Comparison of ENCODE assay signal across 37 cellular contexts in genomic region chr1:84768634-84769033, GRCh38.
"Had no signal": no experiment of that assay in that cellular context is flagged by ENCODE, and none has a peak within 500 bp of the region (broad histone marks: within the 10 kb centered on the region; RNA-seq: fewer than 3 reads in every experiment).

No MANE protein-coding gene starts in this region.

- H3K27ac Mint-ChIP-seq: activated B cell treated with CpG ODN at 0.5 μM for 24 hours; activated CD4-positive, alpha-beta memory T cell treated with anti-CD3 and anti-CD28 coated beads for 36 hours; activated CD4-positive, alpha-beta T cell treated with anti-CD3 and anti-CD28 coated beads, Interleukin-2, amount 10 ng/mL, durations not matched to agents 24 days and 14 days; activated CD8-positive, alpha-beta T cell treated with anti-CD3 and anti-CD28 coated beads for 36 hours; activated naive CD4-positive, alpha-beta T cell treated with anti-CD3 and anti-CD28 coated beads for 36 hours; activated naive CD4-positive, alpha-beta T cell treated with anti-CD3 and anti-CD28 coated beads, Interleukin-2, amount 50 U/mL, for 72 hours; activated naive CD8-positive, alpha-beta T cell treated with anti-CD3 and anti-CD28 coated beads for 36 hours; activated T-cell treated with anti-CD3 and anti-CD28 coated beads, Interleukin-2, amount 50 U/mL, for 72 hours; activated T-helper 1 cell treated with anti-CD3 and anti-CD28 coated beads, Interleukin-12 subunit alpha, Interleukin-12 subunit beta, Interleukin-2, Interleukin-4 antibody, amounts not matched to agents 30 ng/mL and 10 ng/mL and 1 ng/mL, durations not matched to agents 14 hours and 24 hours and 36 hours; activated T-helper 17 cell treated with anti-CD3 and anti-CD28 coated beads, Interleukin-2, amount 50 U/mL, for 72 hours; T-helper 1 cell treated with Interleukin-12 subunit alpha and Interleukin-12 subunit beta and Interleukin-4 antibody, amounts not matched to agents 30 μg/mL and 1 μg/mL, for 36 hours; T-helper 2 cell treated with Interferon-gamma antibody and Interleukin-4, amounts not matched to agents 5 μg/mL and 100 μg/mL, for 36 hours had no signal

- H3K27ac ChIP-seq: adrenal gland, body of pancreas, brain microvascular endothelial cell, breast epithelium, VCaP had no signal

- ATAC-seq: activated CD8-positive, alpha-beta T cell treated with anti-CD3 and anti-CD28 coated beads for 36 hours; activated naive CD4-positive, alpha-beta T cell treated with anti-CD3 and anti-CD28 coated beads, Interleukin-2, amount 50 U/mL, for 72 hours; activated T-cell treated with anti-CD3 and anti-CD28 coated beads, Interleukin-2, amount 50 U/mL, for 4 hours; activated T-cell treated with anti-CD3 and anti-CD28 coated beads, Interleukin-2, amount 50 U/mL, for 72 hours; activated T-helper 17 cell treated with anti-CD3 and anti-CD28 coated beads, Interleukin-2, amount 50 U/mL, for 72 hours; body of pancreas had no signal

- H3K27me3 ChIP-seq: body of pancreas had no signal

- H3K9me3 ChIP-seq: adrenal gland, body of pancreas, breast epithelium had no signal

- H3K4me3 ChIP-seq: adrenal gland, body of pancreas, breast epithelium had no signal

- H3K36me3 Mint-ChIP-seq: activated CD4-positive, alpha-beta memory T cell treated with anti-CD3 and anti-CD28 coated beads for 36 hours; activated naive CD4-positive, alpha-beta T cell treated with anti-CD3 and anti-CD28 coated beads, Interleukin-2, amount 50 U/mL, for 72 hours; activated naive CD8-positive, alpha-beta T cell treated with anti-CD3 and anti-CD28 coated beads for 36 hours had no signal

- FAIRE-seq: astrocyte, TTC549 had no signal

- H3K36me3 ChIP-seq: adrenal gland, brain microvascular endothelial cell, breast epithelium had no signal

- H3K9me3 Mint-ChIP-seq: activated B cell treated with CpG ODN at 0.5 μM for 24 hours; activated CD4-positive, alpha-beta memory T cell treated with anti-CD3 and anti-CD28 coated beads for 36 hours; activated CD4-positive, alpha-beta T cell treated with anti-CD3 and anti-CD28 coated beads, Interleukin-2, amount 10 ng/mL, durations not matched to agents 24 days and 14 days; activated CD8-positive, alpha-beta T cell treated with anti-CD3 and anti-CD28 coated beads for 36 hours; activated naive CD4-positive, alpha-beta T cell treated with anti-CD3 and anti-CD28 coated beads for 36 hours; activated naive CD4-positive, alpha-beta T cell treated with anti-CD3 and anti-CD28 coated beads, Interleukin-2, amount 50 U/mL, for 72 hours; activated naive CD8-positive, alpha-beta T cell treated with anti-CD3 and anti-CD28 coated beads for 36 hours; activated T-cell treated with anti-CD3 and anti-CD28 coated beads, Interleukin-2, amount 50 U/mL, for 4 hours; activated T-cell treated with anti-CD3 and anti-CD28 coated beads, Interleukin-2, amount 50 U/mL, for 72 hours; activated T-helper 1 cell treated with anti-CD3 and anti-CD28 coated beads, Interleukin-12 subunit alpha, Interleukin-12 subunit beta, Interleukin-2, Interleukin-4 antibody, amounts not matched to agents 30 ng/mL and 10 ng/mL and 1 ng/mL, durations not matched to agents 14 hours and 24 hours and 36 hours; activated T-helper 17 cell treated with anti-CD3 and anti-CD28 coated beads, Interleukin-2, amount 50 U/mL, for 72 hours; central memory CD8-positive, alpha-beta T cell; T-helper 1 cell treated with Interleukin-12 subunit alpha and Interleukin-12 subunit beta and Interleukin-4 antibody, amounts not matched to agents 30 μg/mL and 1 μg/mL, for 36 hours; T-helper 2 cell treated with Interferon-gamma antibody and Interleukin-4, amounts not matched to agents 5 μg/mL and 100 μg/mL, for 36 hours had no signal

- H3K4me1 ChIP-seq: adrenal gland, body of pancreas, breast epithelium had no signal

- H3K4me1 Mint-ChIP-seq: activated B cell treated with CpG ODN at 0.5 μM for 24 hours; activated T-helper 17 cell treated with anti-CD3 and anti-CD28 coated beads, Interleukin-2, amount 50 U/mL, for 72 hours; central memory CD8-positive, alpha-beta T cell had no signal

- H3K4me3 Mint-ChIP-seq: activated B cell treated with CpG ODN at 0.5 μM for 24 hours; activated CD4-positive, alpha-beta memory T cell treated with anti-CD3 and anti-CD28 coated beads for 36 hours; activated CD4-positive, alpha-beta T cell treated with anti-CD3 and anti-CD28 coated beads, Interleukin-2, amount 10 ng/mL, durations not matched to agents 24 days and 14 days; activated CD8-positive, alpha-beta T cell treated with anti-CD3 and anti-CD28 coated beads for 36 hours; activated naive CD4-positive, alpha-beta T cell treated with anti-CD3 and anti-CD28 coated beads for 36 hours; activated naive CD8-positive, alpha-beta T cell treated with anti-CD3 and anti-CD28 coated beads for 36 hours; activated T-cell treated with anti-CD3 and anti-CD28 coated beads, Interleukin-2, amount 50 U/mL, for 4 hours; activated T-cell treated with anti-CD3 and anti-CD28 coated beads, Interleukin-2, amount 50 U/mL, for 72 hours; activated T-helper 1 cell treated with anti-CD3 and anti-CD28 coated beads, Interleukin-12 subunit alpha, Interleukin-12 subunit beta, Interleukin-2, Interleukin-4 antibody, amounts not matched to agents 30 ng/mL and 10 ng/mL and 1 ng/mL, durations not matched to agents 14 hours and 24 hours and 36 hours; activated T-helper 17 cell treated with anti-CD3 and anti-CD28 coated beads, Interleukin-2, amount 50 U/mL, for 72 hours; central memory CD8-positive, alpha-beta T cell; T-helper 1 cell treated with Interleukin-12 subunit alpha and Interleukin-12 subunit beta and Interleukin-4 antibody, amounts not matched to agents 30 μg/mL and 1 μg/mL, for 36 hours; T-helper 2 cell treated with Interferon-gamma antibody and Interleukin-4, amounts not matched to agents 5 μg/mL and 100 μg/mL, for 36 hours had no signal

- DNase-seq: activated B cell treated with CpG ODN at 0.5 μM for 24 hours; activated CD4-positive, alpha-beta memory T cell treated with anti-CD3 and anti-CD28 coated beads for 36 hours; activated CD4-positive, alpha-beta T cell treated with anti-CD3 and anti-CD28 coated beads for 4 hours; activated CD4-positive, alpha-beta T cell treated with anti-CD3 and anti-CD28 coated beads, Interleukin-2, amount 10 ng/mL, durations not matched to agents 24 days and 14 days; activated CD4-positive, alpha-beta T cell treated with anti-CD3 and anti-CD28 coated beads, Interleukin-2, amount 50 U/mL, for 1 hour; activated CD4-positive, alpha-beta T cell treated with anti-CD3 and anti-CD28 coated beads, Interleukin-2, amount 50 U/mL, for 4 hours; activated CD4-positive, CD25-positive, alpha-beta regulatory T cell treated with anti-CD3 and anti-CD28 coated beads, Interleukin-2, amount 50 U/mL, for 72 hours; activated CD8-positive, alpha-beta memory T cell treated with anti-CD3 and anti-CD28 coated beads, Interleukin-2, amount 50 U/mL, for 4 hours; activated CD8-positive, alpha-beta T cell treated with anti-CD3 and anti-CD28 coated beads for 36 hours; activated effector memory CD4-positive, alpha-beta T cell treated with anti-CD3 and anti-CD28 coated beads, Interleukin-2, amount 50 U/mL, for 16 hours; activated gamma-delta T cell treated with Interleukin-2 at 50 U/mL for 16 hours; activated naive CD4-positive, alpha-beta T cell; activated naive CD4-positive, alpha-beta T cell treated with anti-CD3 and anti-CD28 coated beads for 36 hours; activated naive CD4-positive, alpha-beta T cell treated with anti-CD3 and anti-CD28 coated beads, Interleukin-2, amount 50 U/mL, for 16 hours; activated naive CD8-positive, alpha-beta T cell treated with anti-CD3 and anti-CD28 coated beads for 36 hours; activated T-cell treated with anti-CD3 and anti-CD28 coated beads for 4 hours; activated T-cell treated with anti-CD3 and anti-CD28 coated beads, Interleukin-2, amount 50 U/mL, for 1 hour; activated T-cell treated with anti-CD3 and anti-CD28 coated beads, Interleukin-2, amount 50 U/mL, for 4 hours; activated T-cell treated with anti-CD3 and anti-CD28 coated beads, Interleukin-2, amount 50 U/mL, for 72 hours; adrenal gland; amniotic stem cell; aorta; body of pancreas; brain microvascular endothelial cell; caudate nucleus; T-helper 2 cell; T-helper 9 cell had no signal
